In genomic region chr12:46244997-46245396, GRCh38 we compare ENCODE assay signal across 18 cellular contexts.
"Had no signal": no experiment of that assay in that cellular context is flagged by ENCODE, and none has a peak within 500 bp of the region (broad histone marks: within the 10 kb centered on the region; RNA-seq: fewer than 3 reads in every experiment).

No MANE protein-coding gene starts in this region.

- H3K27me3 Mint-ChIP-seq: T-helper 17 cell had no signal

- ATAC-seq: right lobe of liver, T-helper 17 cell had no signal

- H3K27ac Mint-ChIP-seq: nephron had no signal

- H3K4me1 ChIP-seq: breast epithelium, prostate gland, right lobe of liver had no signal

- H3K27me3 ChIP-seq: breast epithelium, esophagus squamous epithelium, right lobe of liver had no signal

- H3K4me3 Mint-ChIP-seq: nephron, T-helper 17 cell had no signal

- DNase-seq: activated CD4-positive, CD25-positive, alpha-beta regulatory T cell; activated CD8-positive, alpha-beta memory T cell treated with anti-CD3 and anti-CD28 coated beads for 24 hours; activated gamma-delta T cell treated with Interleukin-2 at 50 U/mL for 16 hours; activated T-cell treated with anti-CD3 and anti-CD28 coated beads, Interleukin-2, amount 50 U/mL, for 1 hour; aorta; esophagus squamous epithelium; foreskin fibroblast; left colon; right lobe of liver; SHP77 treated with DMSO at 0.1 percent for 48 hours; spleen; stimulated activated CD4-positive, alpha-beta T cell treated with anti-CD3 and anti-CD28 coated beads, Interleukin-1b, Interleukin-23, amount 100 ng/mL, for 48 hours; stimulated activated naive CD4-positive, alpha-beta T cell; T-helper 17 cell had no signal

- H3K4me1 Mint-ChIP-seq: nephron had no signal

- H3K27ac ChIP-seq: breast epithelium, esophagus squamous epithelium, prostate gland, right lobe of liver, spleen had no signal

- H3K4me3 ChIP-seq: breast epithelium, esophagus squamous epithelium, lung, prostate gland, right lobe of liver, spleen had no signal
